ENCODE assay signal across 8 cellular contexts in genomic region chr16:87492241-87492635, GRCh38. TPM values are rescaled to one million over a fixed set of nuclear protein-coding genes. Genes with fewer than 3 reads are reported as not detected.
DNase-seq lines count a peak whose midpoint lies in the region; ATAC-seq and TF ChIP-seq lines count a peak whose summit lies in the region.

No MANE protein-coding gene starts in this region.

- in situ Hi-C loops in astrocyte of the cerebellum (cut with HindIII; ENCODE audit: low sequenced_read_pairs) = no loop called here

- WGBS in heart right ventricle, 2 donors = 0 to 1% methylated on average over 10 to 80 of the region's 88 CpGs
- 1% methylated on average over 82 of the region's 88 CpGs for WGBS in urinary bladder

- H3K27ac ChIP-seq in heart right ventricle (peak overlapping the region in 7 of 10 donors; percentile 6 to 87 (median 65)), lower lobe of right lung (no peak overlapping the region), urinary bladder (ENCODE audit: low read depth) (peak overlapping the region; percentile 76)

- no peaks in the 10 kb centered on the region for H3K27me3 ChIP-seq in heart right ventricle
- no peaks in the 10 kb centered on the region for H3K27me3 ChIP-seq in lower lobe of right lung (ENCODE audit: low read depth)

- H3K4me3 ChIP-seq in heart right ventricle (peak overlapping the region in 9 of 10 donors; percentile 51 to 65 (median 59)), astrocyte of the cerebellum (ENCODE audit: low read depth, low read length) (peak overlapping the region; percentile 44), lower lobe of right lung (peak overlapping the region; percentile 59), urinary bladder (ENCODE audit: low read depth, low read length) (peak overlapping the region; percentile 91)

- no peak for TF ChIP-seq CTCF in heart right ventricle (IDR thresholded peaks at IDR 0.05)
- no peak for TF ChIP-seq CTCF in astrocyte of the cerebellum (IDR thresholded peaks at IDR 0.05; ENCODE audit: low read depth, low read length, missing control alignments)
- no peak for TF ChIP-seq CTCF in lower lobe of right lung (IDR thresholded peaks at IDR 0.05)

- intact Hi-C loops in heart right ventricle (cut with DNase I) (loop anchor here in 2 of 10 donors (2.0 to 5.0 kb wide), 2 partner anchors 27 to 35 kb away; no protein-coding TSS in a partner anchor), left ventricle myocardium superior (cut with micrococcal nuclease) (no loop called here), lower lobe of right lung (cut with DNase I) (no loop called here)

- H3K36me3 ChIP-seq in heart right ventricle = no peaks in the 10 kb centered on the region
- no peaks in the 10 kb centered on the region for H3K36me3 ChIP-seq in lower lobe of right lung
- H3K36me3 ChIP-seq in urinary bladder (ENCODE audit: insufficient read depth) = no peaks in the 10 kb centered on the region

- H3K9me3 ChIP-seq in heart right ventricle (no peaks in the 10 kb centered on the region), lower lobe of right lung (no peaks in the 10 kb centered on the region)

- ATAC-seq in heart right ventricle (no peak), left ventricle myocardium superior (no peak), lower lobe of right lung (no peak)

- H3K4me1 ChIP-seq in heart right ventricle (peaks cover 18 to 61% (median 52%) of the 10 kb centered on the region in 9 donors), lower lobe of right lung (peaks cover 49% of the 10 kb centered on the region), urinary bladder (ENCODE audit: insufficient read depth) (peaks cover 4% of the 10 kb centered on the region)

- no peak for DNase-seq in heart right ventricle
- no peak for DNase-seq in left ventricle myocardium superior
- no peak for DNase-seq in astrocyte of the cerebellum (ENCODE audit: low read depth)
- DNase-seq in lower lobe of right lung = no peak
- no peak for DNase-seq in NCI-H526 treated with DMSO at 0.1 percent for 48 hours (lab: John Stamatoyannopoulos, UW)
- no peak for DNase-seq in NCI-H510A treated with DMSO at 0.1 percent for 48 hours (lab: John Stamatoyannopoulos, UW)
- DNase-seq in stimulated activated naive CD4-positive, alpha-beta T cell treated with Interleukin-2 at 50 U/mL for 16 hours (lab: John Stamatoyannopoulos, UW) = no peak

RNA-seq across cellular contexts. Expression of gene ZCCHC14, which starts 0.6 kb away (rescaled TPM):
- 10 to 100 TPM; 10.6 to 19.3 (median 16.1) TPM for total RNA-seq in heart right ventricle
- polyA plus RNA-seq in heart right ventricle = 1 to 10 TPM; 4.5 to 8.9 TPM
- total RNA-seq in left ventricle myocardium superior = 16.7 TPM
- 23.9 TPM for total RNA-seq in lower lobe of right lung
- total RNA-seq in urinary bladder = 36.1 TPM
- polyA plus RNA-seq in urinary bladder = 16.6 TPM
